In the genomic region with DNA sequence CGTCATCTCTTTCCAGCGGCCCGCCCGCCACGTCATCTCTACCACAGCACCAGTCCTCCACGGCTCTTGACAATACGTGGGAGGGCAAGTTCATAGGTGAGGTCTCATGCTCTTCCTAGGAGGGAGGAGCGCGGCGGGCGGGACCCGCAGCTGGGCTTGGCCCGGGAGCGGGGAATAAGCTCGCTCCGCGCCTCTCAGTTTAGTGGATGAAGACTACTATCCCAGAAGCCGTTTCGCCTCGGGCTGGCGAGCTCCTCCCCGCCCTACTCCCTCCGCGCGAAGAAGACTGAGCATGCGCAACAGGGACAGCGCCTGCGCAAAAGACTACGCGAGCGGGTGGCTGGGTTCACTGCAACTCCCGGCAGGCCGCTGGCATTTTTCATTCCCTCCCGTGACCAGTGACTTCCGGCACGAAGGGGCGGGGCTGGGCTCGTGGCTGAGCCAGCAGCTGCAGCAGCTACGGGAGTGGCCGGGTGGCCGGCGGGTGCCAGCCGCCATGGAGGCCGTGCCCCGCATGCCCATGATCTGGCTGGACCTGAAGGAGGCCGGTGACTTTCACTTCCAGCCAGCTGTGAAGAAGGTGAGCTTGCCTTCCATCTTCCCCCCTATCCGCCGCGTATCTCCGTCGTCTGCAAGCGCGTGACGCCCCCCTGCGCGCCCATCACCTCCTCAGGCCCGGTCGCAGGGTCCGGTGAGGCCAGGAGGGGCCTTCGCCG, we compare ENCODE assay signal across 8 cellular contexts. TPM values are rescaled to one million over a fixed set of nuclear protein-coding genes. Genes with fewer than 3 reads are reported as not detected.
DNase-seq lines count a peak whose midpoint lies in the region; ATAC-seq and TF ChIP-seq lines count a peak whose summit lies in the region.

A gene with protein sequence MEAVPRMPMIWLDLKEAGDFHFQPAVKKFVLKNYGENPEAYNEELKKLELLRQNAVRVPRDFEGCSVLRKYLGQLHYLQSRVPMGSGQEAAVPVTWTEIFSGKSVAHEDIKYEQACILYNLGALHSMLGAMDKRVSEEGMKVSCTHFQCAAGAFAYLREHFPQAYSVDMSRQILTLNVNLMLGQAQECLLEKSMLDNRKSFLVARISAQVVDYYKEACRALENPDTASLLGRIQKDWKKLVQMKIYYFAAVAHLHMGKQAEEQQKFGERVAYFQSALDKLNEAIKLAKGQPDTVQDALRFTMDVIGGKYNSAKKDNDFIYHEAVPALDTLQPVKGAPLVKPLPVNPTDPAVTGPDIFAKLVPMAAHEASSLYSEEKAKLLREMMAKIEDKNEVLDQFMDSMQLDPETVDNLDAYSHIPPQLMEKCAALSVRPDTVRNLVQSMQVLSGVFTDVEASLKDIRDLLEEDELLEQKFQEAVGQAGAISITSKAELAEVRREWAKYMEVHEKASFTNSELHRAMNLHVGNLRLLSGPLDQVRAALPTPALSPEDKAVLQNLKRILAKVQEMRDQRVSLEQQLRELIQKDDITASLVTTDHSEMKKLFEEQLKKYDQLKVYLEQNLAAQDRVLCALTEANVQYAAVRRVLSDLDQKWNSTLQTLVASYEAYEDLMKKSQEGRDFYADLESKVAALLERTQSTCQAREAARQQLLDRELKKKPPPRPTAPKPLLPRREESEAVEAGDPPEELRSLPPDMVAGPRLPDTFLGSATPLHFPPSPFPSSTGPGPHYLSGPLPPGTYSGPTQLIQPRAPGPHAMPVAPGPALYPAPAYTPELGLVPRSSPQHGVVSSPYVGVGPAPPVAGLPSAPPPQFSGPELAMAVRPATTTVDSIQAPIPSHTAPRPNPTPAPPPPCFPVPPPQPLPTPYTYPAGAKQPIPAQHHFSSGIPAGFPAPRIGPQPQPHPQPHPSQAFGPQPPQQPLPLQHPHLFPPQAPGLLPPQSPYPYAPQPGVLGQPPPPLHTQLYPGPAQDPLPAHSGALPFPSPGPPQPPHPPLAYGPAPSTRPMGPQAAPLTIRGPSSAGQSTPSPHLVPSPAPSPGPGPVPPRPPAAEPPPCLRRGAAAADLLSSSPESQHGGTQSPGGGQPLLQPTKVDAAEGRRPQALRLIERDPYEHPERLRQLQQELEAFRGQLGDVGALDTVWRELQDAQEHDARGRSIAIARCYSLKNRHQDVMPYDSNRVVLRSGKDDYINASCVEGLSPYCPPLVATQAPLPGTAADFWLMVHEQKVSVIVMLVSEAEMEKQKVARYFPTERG (N-terminal part only) (plus strand): TSS at position 421 of the 716 bp plus-strand sequence. CDS start 76 bp downstream, at position 497.

- H3K9me3 ChIP-seq in CD8-positive, alpha-beta T cell (ENCODE audit: low read length), result no peaks in the 10 kb centered on the region
- H3K9me3 ChIP-seq in ectodermal cell (ENCODE audit: control insufficient read depth, low read length), result no peaks in the 10 kb centered on the region
- H3K9me3 ChIP-seq in lower lobe of right lung, result no peaks in the 10 kb centered on the region

- peaks cover 24% of the 10 kb centered on the region for H3K36me3 Mint-ChIP-seq in CD8-positive, alpha-beta T cell

- H3K36me3 ChIP-seq in CD8-positive, alpha-beta T cell (ENCODE audit: insufficient read depth, low read length), result no peaks in the 10 kb centered on the region
- H3K36me3 ChIP-seq in ectodermal cell (ENCODE audit: control insufficient read depth, insufficient read depth, low read length) (no peaks in the 10 kb centered on the region), lower lobe of right lung (peaks cover 9% of the 10 kb centered on the region)

- no peaks in the 10 kb centered on the region for H3K9me3 Mint-ChIP-seq in CD8-positive, alpha-beta T cell

- peak; percentile 97 to 99 (median 99) for DNase-seq in CD8-positive, alpha-beta T cell
- DNase-seq in HS-27A (ENCODE audit: low read depth) (peak; percentile 97), NK-92 (lab: John Stamatoyannopoulos, UW; ENCODE audit: unreplicated experiment) (peak; percentile 82), lower lobe of right lung (peak; percentile 99)
- DNase-seq in activated CD8-positive, alpha-beta memory T cell treated with anti-CD3 and anti-CD28 coated beads for 1 hour (ENCODE audit: extremely low read depth in 1 of 2, low read depth in 1 of 2), result peak; percentile 94 to 99
- DNase-seq in stimulated activated CD4-positive, alpha-beta T cell treated with anti-CD3 and anti-CD28 coated beads, TNF-alpha, amount 100 ng/mL, for 24 hours (ENCODE audit: low read depth in 3 of 3), result peak; percentile 97 to 99 (median 99)

- peak; percentile 77 for ATAC-seq in CD8-positive, alpha-beta T cell
- peak; percentile 71 for ATAC-seq in GM19467 (IDR thresholded peaks at IDR 0.05; ENCODE audit: unreplicated experiment)
- peak; percentile 92 to 94 for ATAC-seq in lower lobe of right lung

- H3K27ac Mint-ChIP-seq in CD8-positive, alpha-beta T cell, result peak within 1 kb of the TSS; percentile 100

- intact Hi-C loops in CD8-positive, alpha-beta T cell (cut with DNase I, micrococcal nuclease), result loop anchor here (1.0 to 2.0 kb wide), 10 partner anchors 41 to 423 kb away; a partner anchor contains a TSS
- intact Hi-C loops in lower lobe of right lung (cut with DNase I), result no loop called here

- POLR2A ChIA-PET in CD8-positive, alpha-beta T cell (lab: Charles Lee), result interaction anchor here (0.6 to 2.3 kb wide), 8 partner anchors 12 to 401 kb away, joined by 3 to 12 read pairs (median 4); a partner anchor contains a TSS

- no peaks in the 10 kb centered on the region for H3K27me3 Mint-ChIP-seq in CD8-positive, alpha-beta T cell (ENCODE audit: low read depth)

- WGBS in ectodermal cell, 2 experiments, result 0% methylated on average over 61 of the region's 61 CpGs

- no peak for TF ChIP-seq CTCF in CD8-positive, alpha-beta T cell (IDR thresholded peaks at IDR 0.05)
- TF ChIP-seq CTCF in lower lobe of right lung (IDR thresholded peaks at IDR 0.05), result no peak

- peak within 1 kb of the TSS; percentile 99 for H3K4me3 Mint-ChIP-seq in CD8-positive, alpha-beta T cell

- CTCF ChIA-PET in CD8-positive, alpha-beta T cell (lab: Charles Lee), result interaction anchor here (1.3 to 1.8 kb wide), 2 partner anchors 40 to 55 kb away, joined by 3 to 9 read pairs; no protein-coding TSS in a partner anchor

- peaks cover 30% of the 10 kb centered on the region for H3K4me1 ChIP-seq in CD8-positive, alpha-beta T cell (ENCODE audit: insufficient read depth, low read length)
- H3K4me1 ChIP-seq in ectodermal cell (ENCODE audit: control insufficient read depth, insufficient read depth, low read length), result peaks cover 7% of the 10 kb centered on the region
- H3K4me1 ChIP-seq in lower lobe of right lung, result peaks cover 44% of the 10 kb centered on the region

- H3K27me3 ChIP-seq in CD8-positive, alpha-beta T cell (ENCODE audit: insufficient read depth, low read length), result no peaks in the 10 kb centered on the region
- H3K27me3 ChIP-seq in ectodermal cell (ENCODE audit: control insufficient read depth, insufficient read depth, low read length, poor library complexity, severe bottlenecking) (no peaks in the 10 kb centered on the region), lower lobe of right lung (ENCODE audit: low read depth) (no peaks in the 10 kb centered on the region)

- peak within 1 kb of the TSS; percentile 59 for H3K4me3 ChIP-seq in CD8-positive, alpha-beta T cell (ENCODE audit: low read depth, low read length)
- H3K4me3 ChIP-seq in ectodermal cell (ENCODE audit: insufficient read depth, low read depth, low read length) (peak within 1 kb of the TSS; percentile 68), lower lobe of right lung (peak within 1 kb of the TSS; percentile 100)

- H3K4me1 Mint-ChIP-seq in CD8-positive, alpha-beta T cell (ENCODE audit: low read depth), result peaks cover 49% of the 10 kb centered on the region

- H3K27ac ChIP-seq in CD8-positive, alpha-beta T cell (ENCODE audit: low read depth, low read length), result peak within 1 kb of the TSS; percentile 76
- peak within 1 kb of the TSS; percentile 86 for H3K27ac ChIP-seq in ectodermal cell (ENCODE audit: insufficient read depth, low read depth, low read length, poor library complexity, severe bottlenecking)
- H3K27ac ChIP-seq in lower lobe of right lung, result peak within 1 kb of the TSS; percentile 96

RNA-seq across cellular contexts. Expression of the gene that starts here (rescaled TPM):
- total RNA-seq in CD8-positive, alpha-beta T cell, result 10 to 100 TPM; 39.2 to 48.3 TPM
- polyA plus RNA-seq in ectodermal cell (2013, experiment 1 of 4), result 35.3 TPM
- 33.7 TPM for polyA plus RNA-seq in ectodermal cell (2013, experiment 2 of 4)
- 27.2 TPM for polyA plus RNA-seq in ectodermal cell (2013, experiment 3 of 4)
- 31.7 TPM for polyA plus RNA-seq in ectodermal cell (2013, experiment 4 of 4)
- total RNA-seq in lower lobe of right lung, result 40.4 TPM

Comparison
In these comparisons a context has a peak if more than half of its experiments do, and no peak if none do; other contexts are left out.
1. Peak in every context shown above with its lines: DNase-seq, ATAC-seq, H3K4me3 ChIP-seq and H3K27ac ChIP-seq.